8 cellular contexts compared by ENCODE assay signal in genomic region chr5:61162010-61162831, GRCh38. TPM values are rescaled to one million over a fixed set of nuclear protein-coding genes. Genes with fewer than 3 reads are reported as not detected.
DNase-seq lines count a peak whose midpoint lies in the region; ATAC-seq and TF ChIP-seq lines count a peak whose summit lies in the region.

Gene SMIM15, minus strand, starts transcription at chr5:61162468. Its CDS starts 2,297 bp downstream, at chr5:61160171.

- H3K4me2 ChIP-seq in Loucy (ENCODE audit: low read depth, low read length, poor library complexity, severe bottlenecking) (peak within 1 kb of the TSS; percentile 30), neural progenitor cell (peak within 1 kb of the TSS; percentile 96)

- H3K27me3 ChIP-seq in Loucy (ENCODE audit: insufficient read depth, low read length, poor library complexity, severe bottlenecking) (no peaks in the 10 kb centered on the region), foreskin keratinocyte (no peaks in the 10 kb centered on the region), neural progenitor cell (no peaks in the 10 kb centered on the region)

- H3K9ac ChIP-seq in Loucy (ENCODE audit: low read depth, low read length, poor library complexity, severe bottlenecking), result peak within 1 kb of the TSS; percentile 61
- H3K9ac ChIP-seq in neural progenitor cell, result peak within 1 kb of the TSS; percentile 80

- H3K27me3 Mint-ChIP-seq in neural progenitor cell (ENCODE audit: insufficient read depth, low read depth), result peaks cover 3% of the 10 kb centered on the region

- H3K27ac ChIP-seq in foreskin keratinocyte (peak within 1 kb of the TSS; percentile 75), neural progenitor cell (peak within 1 kb of the TSS; percentile 30)

- H3K4me3 ChIP-seq in Loucy (ENCODE audit: low read length, poor library complexity, severe bottlenecking), result peak within 1 kb of the TSS; percentile 61
- peak within 1 kb of the TSS; percentile 77 for H3K4me3 ChIP-seq in neural progenitor cell

- peaks cover 6% of the 10 kb centered on the region for H3K9me3 Mint-ChIP-seq in neural progenitor cell

- H3K4me3 Mint-ChIP-seq in neural progenitor cell, result peak within 1 kb of the TSS; percentile 96

- H3K4me1 Mint-ChIP-seq in neural progenitor cell, result peaks cover 21% of the 10 kb centered on the region

- H3K4me1 ChIP-seq in Loucy (ENCODE audit: insufficient read depth, low read length, poor library complexity, severe bottlenecking), result peaks cover 4% of the 10 kb centered on the region
- H3K4me1 ChIP-seq in foreskin keratinocyte, result peaks cover 9% of the 10 kb centered on the region
- H3K4me1 ChIP-seq in neural progenitor cell, result peaks cover 18% of the 10 kb centered on the region

- peak; percentile 91 for ATAC-seq in foreskin keratinocyte

- no peaks in the 10 kb centered on the region for H3K79me2 ChIP-seq in Loucy (ENCODE audit: insufficient read depth, low read length)
- peaks cover 73% of the 10 kb centered on the region for H3K79me2 ChIP-seq in neural progenitor cell (ENCODE audit: low read depth)

- no peaks in the 10 kb centered on the region for H3K9me3 ChIP-seq in Loucy (ENCODE audit: insufficient read depth, low read depth, low read length)
- H3K9me3 ChIP-seq in neural progenitor cell (ENCODE audit: low read depth), result no peaks in the 10 kb centered on the region

- H4K20me1 ChIP-seq in Loucy (ENCODE audit: insufficient read depth, low read length, poor library complexity, severe bottlenecking), result no peaks in the 10 kb centered on the region
- no peaks in the 10 kb centered on the region for H4K20me1 ChIP-seq in neural progenitor cell (ENCODE audit: low read depth)

- H3F3A ChIP-seq in Loucy (ENCODE audit: low read depth) (no peaks in the 10 kb centered on the region), neural progenitor cell (ENCODE audit: low read depth) (no peaks in the 10 kb centered on the region)

- H3K36me3 Mint-ChIP-seq in neural progenitor cell, result peaks cover 18% of the 10 kb centered on the region

- H3K9me2 ChIP-seq in Loucy (replicated peaks; ENCODE audit: low read depth, low read length), result no peaks in the 10 kb centered on the region

- TF ChIP-seq CTCF in Loucy (conservative IDR thresholded peaks at IDR 0.05; ENCODE audit: low read length), result no peak
- no peak for TF ChIP-seq CTCF in foreskin keratinocyte (conservative IDR thresholded peaks at IDR 0.05)
- TF ChIP-seq CTCF in neural progenitor cell (IDR thresholded peaks at IDR 0.05), result no peak

- peak within 1 kb of the TSS; percentile 40; the same call in 1 of the 2 replicates for H2AFZ ChIP-seq in Loucy (ENCODE audit: low read length)
- peak within 1 kb of the TSS; percentile 95 for H2AFZ ChIP-seq in neural progenitor cell (replicated peaks)

- H3K27ac Mint-ChIP-seq in neural progenitor cell, result peak within 1 kb of the TSS; percentile 98

- H3K36me3 ChIP-seq in Loucy (ENCODE audit: insufficient read depth, low read length) (no peaks in the 10 kb centered on the region), neural progenitor cell (peaks cover 12% of the 10 kb centered on the region)

- DNase-seq in EL (peak; percentile 92), H4 (ENCODE audit: low spot score) (peak; percentile 89), SIG-M5 treated with dmso at 0.1 percent for 504 hours (lab: John Stamatoyannopoulos, UW; ENCODE audit: unreplicated experiment) (peak; percentile 90), foreskin keratinocyte (peak; percentile 42 to 77), neural progenitor cell (ENCODE audit: low spot score) (peak; percentile 91), stromal cell of bone marrow (ENCODE audit: low read depth) (peak; percentile 70)
- peak; percentile 60 for DNase-seq in activated gamma-delta T cell treated with anti-CD3 and anti-CD28 coated beads, Interleukin-2, amount 50 U/mL, for 16 hours (ENCODE audit: low read depth)

RNA-seq across cellular contexts. Expression of gene SMIM15, which starts in this region (rescaled TPM):
- 32.7 and 59.9 TPM in 2 replicates for total RNA-seq in H4 (2014; rRNA removed; shearing (Covaris generic))
- 68.0 and 69.3 TPM in 2 replicates for total RNA-seq in foreskin keratinocyte
- polyA plus RNA-seq in foreskin keratinocyte, result 25.3 and 31.3 TPM in 2 replicates
- total RNA-seq in neural progenitor cell (ENCODE audit: low replicate concordance), result 29.5 and 40.9 TPM in 2 replicates

Comparison
In these comparisons a context has a peak if more than half of its experiments do, and no peak if none do; other contexts are left out.
1. Peak in every context shown above with its lines: DNase-seq, ATAC-seq, H3K4me3 ChIP-seq and H3K27ac ChIP-seq.